1 cellular context compared by ENCODE assay signal in genomic region chr3:45618081-45618509, GRCh38.
TF ChIP-seq lines count a peak whose summit lies in the region.

No MANE protein-coding gene starts in this region.

TF ChIP-seq in WTC11, 78 proteins besides CTCF, POLR2A, EP300 and RAD21 (continued from another document):
- no peak for TF ChIP-seq PREB (CRISPR knock-in tag; IDR thresholded peaks at IDR 0.05; ENCODE audit: borderline replicate concordance)
- no peak for TF ChIP-seq HMGA2 (CRISPR knock-in tag; IDR thresholded peaks at IDR 0.05)
- TF ChIP-seq ZNF416 (CRISPR knock-in tag; IDR thresholded peaks at IDR 0.05) = no peak
- TF ChIP-seq ZNF671 (CRISPR knock-in tag; IDR thresholded peaks at IDR 0.05) = no peak
